In genomic region chr2:85545780-85546240, GRCh38 we compare ENCODE assay signal across 12 cellular contexts. TPM values are rescaled to one million over a fixed set of nuclear protein-coding genes. Genes with fewer than 3 reads are reported as not detected.
DNase-seq lines count a peak whose midpoint lies in the region; ATAC-seq, FAIRE-seq and TF ChIP-seq lines count a peak whose summit lies in the region.
"Had no signal": no experiment of that assay in that cellular context is flagged by ENCODE, and none has a peak within 500 bp of the region (broad histone marks: within the 10 kb centered on the region; RNA-seq: fewer than 3 reads in every experiment).

No MANE protein-coding gene starts in this region.

- H3K4me3 ChIP-seq in muscle layer of duodenum (ENCODE audit: low read depth in 1 of 2, low read length in 2 of 2), result no peak overlapping the region
- H3K4me3 ChIP-seq: spleen had no signal

- H3K36me3 ChIP-seq in muscle layer of duodenum (ENCODE audit: control insufficient read depth in 1 of 2, insufficient read depth in 2 of 2, low read length in 2 of 2), result peaks cover 48 to 65% of the 10 kb centered on the region in 2 donors

- H3K27me3 ChIP-seq in muscle layer of duodenum (ENCODE audit: low read depth, low read length), result no peaks in the 10 kb centered on the region
- H3K27me3 ChIP-seq: spleen had no signal

- peaks cover 43% of the 10 kb centered on the region for H3K4me1 Mint-ChIP-seq in WTC11

- no peaks in the 10 kb centered on the region for H3K9me3 ChIP-seq in muscle layer of duodenum (ENCODE audit: control insufficient read depth in 1 of 2, low read length in 2 of 2)
- H3K9me3 ChIP-seq: spleen had no signal

- peak overlapping the region; percentile 15; the same call in 1 of the 2 replicates for H3K27ac Mint-ChIP-seq in WTC11

- H3K4me3 Mint-ChIP-seq in WTC11, result no peak overlapping the region

- no peak for ATAC-seq in WTC11
- ATAC-seq in GM21737 (IDR thresholded peaks at IDR 0.05; ENCODE audit: unreplicated experiment), result no peak
- ATAC-seq: left colon had no signal

- POLR2A ChIA-PET in WTC11 (lab: Charles Lee), result interaction anchor here (0.8 to 2.7 kb wide), 11 partner anchors 10 to 191 kb away, joined by 3 to 15 read pairs (median 4); partner anchors contain the start of genes ELMOD3, GGCX, RETSAT and SH2D6

- peak; percentile 55 for FAIRE-seq in G401.6 (lab: Jason Lieb, UNC)

- H3K27me3 Mint-ChIP-seq in WTC11 (ENCODE audit: low read depth), result no peaks in the 10 kb centered on the region

- H3K9me3 Mint-ChIP-seq in WTC11, result no peaks in the 10 kb centered on the region

- peak overlapping the region; percentile 62 for H3K27ac ChIP-seq in muscle layer of duodenum (ENCODE audit: low read length)

- H3K4me1 ChIP-seq in muscle layer of duodenum (ENCODE audit: control insufficient read depth in 1 of 2, insufficient read depth in 2 of 2, low read length in 2 of 2), result peaks cover 8 to 32% of the 10 kb centered on the region in 2 donors

- TF ChIP-seq CTCF in WTC11 (IDR thresholded peaks at IDR 0.05), result no peak

- in situ Hi-C loops in KBM-7 (cut with MboI; ENCODE audit: low pct_unique_long_range_greater_than_20kb, low sequenced_read_pairs), result no loop called here

- H3K36me3 Mint-ChIP-seq in WTC11, result peaks cover 62% of the 10 kb centered on the region

- CTCF ChIA-PET in WTC11 (lab: Charles Lee), result interaction anchor here (0.8 to 3.8 kb wide), 12 partner anchors 13 to 155 kb away, joined by 3 to 24 read pairs (median 4); partner anchors contain the start of genes GGCX and SH2D6

- DNase-seq in KBM-7 (peak; percentile 44), WTC11 (ENCODE audit: low spot score) (no peak), cortex of kidney (lab: John Stamatoyannopoulos, UW) (no peak)
- DNase-seq in activated effector memory CD4-positive, alpha-beta T cell treated with anti-CD3 and anti-CD28 coated beads, Interleukin-2, amount 50 U/mL, for 16 hours, result no peak
- DNase-seq: anterior cingulate cortex; effector CD8-positive, alpha-beta T cell; left colon; NCI-H2081 treated with DMSO at 0.1 percent for 48 hours; spleen had no signal

TF ChIP-seq in WTC11, 78 proteins besides CTCF, POLR2A, EP300 and RAD21:
- TF ChIP-seq ZNF416 (CRISPR knock-in tag; IDR thresholded peaks at IDR 0.05) (peak; percentile 84), ZNF532 (CRISPR knock-in tag; IDR thresholded peaks at IDR 0.05; ENCODE audit: borderline replicate concordance) (peak; percentile 75; the same call in 1 of the 2 replicates), EMX1 (CRISPR knock-in tag; IDR thresholded peaks at IDR 0.05) (peak; percentile 73), KAT7 (CRISPR knock-in tag; IDR thresholded peaks at IDR 0.05; ENCODE audit: borderline replicate concordance) (no peak), NFATC4 (CRISPR knock-in tag; IDR thresholded peaks at IDR 0.05) (peak; percentile 78), ZNF671 (CRISPR knock-in tag; IDR thresholded peaks at IDR 0.05) (peak; percentile 83; the same call in 1 of the 2 replicates), PRRX2 (CRISPR knock-in tag; IDR thresholded peaks at IDR 0.05) (0 out of 2 replicates have a peak, but pooled peaks have one; percentile 22)
- TF ChIP-seq, protein P1, sequence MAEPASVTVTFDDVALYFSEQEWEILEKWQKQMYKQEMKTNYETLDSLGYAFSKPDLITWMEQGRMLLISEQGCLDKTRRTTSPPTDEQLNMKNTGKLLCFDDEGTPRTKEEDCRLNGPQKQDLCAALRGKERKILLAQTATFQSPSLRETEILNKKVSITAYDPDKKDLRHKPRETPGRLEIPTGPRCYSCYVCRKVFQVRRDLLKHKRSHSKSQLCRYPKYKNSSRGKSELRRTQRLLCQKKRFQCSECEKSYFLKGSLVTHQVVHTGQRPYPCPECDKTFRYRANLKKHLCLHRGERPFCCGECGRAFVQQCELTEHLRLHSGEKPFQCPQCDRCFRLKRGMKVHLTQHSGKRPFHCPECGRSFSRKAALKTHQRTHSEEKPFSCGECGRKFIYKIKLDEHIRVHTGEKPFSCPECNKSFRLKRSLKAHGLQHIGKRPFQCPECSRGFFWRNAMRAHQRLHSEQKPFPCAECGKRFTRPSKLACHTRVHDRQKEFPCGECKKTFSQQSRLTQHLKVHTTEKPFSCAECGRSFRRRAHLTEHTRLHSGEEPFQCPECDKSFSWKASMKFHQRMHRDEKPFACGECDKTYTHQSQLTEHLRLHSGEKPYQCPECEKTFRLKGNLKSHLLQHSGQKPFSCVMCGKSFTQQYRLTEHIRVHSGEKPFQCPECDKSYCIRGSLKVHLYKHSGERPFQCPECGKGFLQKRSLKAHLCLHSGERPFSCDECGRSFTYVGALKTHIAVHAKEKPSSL (CRISPR knock-in tag; conservative IDR thresholded peaks at IDR 0.05), result peak; percentile 71; the same call in 1 of the 2 replicates
- TF ChIP-seq, protein P2, sequence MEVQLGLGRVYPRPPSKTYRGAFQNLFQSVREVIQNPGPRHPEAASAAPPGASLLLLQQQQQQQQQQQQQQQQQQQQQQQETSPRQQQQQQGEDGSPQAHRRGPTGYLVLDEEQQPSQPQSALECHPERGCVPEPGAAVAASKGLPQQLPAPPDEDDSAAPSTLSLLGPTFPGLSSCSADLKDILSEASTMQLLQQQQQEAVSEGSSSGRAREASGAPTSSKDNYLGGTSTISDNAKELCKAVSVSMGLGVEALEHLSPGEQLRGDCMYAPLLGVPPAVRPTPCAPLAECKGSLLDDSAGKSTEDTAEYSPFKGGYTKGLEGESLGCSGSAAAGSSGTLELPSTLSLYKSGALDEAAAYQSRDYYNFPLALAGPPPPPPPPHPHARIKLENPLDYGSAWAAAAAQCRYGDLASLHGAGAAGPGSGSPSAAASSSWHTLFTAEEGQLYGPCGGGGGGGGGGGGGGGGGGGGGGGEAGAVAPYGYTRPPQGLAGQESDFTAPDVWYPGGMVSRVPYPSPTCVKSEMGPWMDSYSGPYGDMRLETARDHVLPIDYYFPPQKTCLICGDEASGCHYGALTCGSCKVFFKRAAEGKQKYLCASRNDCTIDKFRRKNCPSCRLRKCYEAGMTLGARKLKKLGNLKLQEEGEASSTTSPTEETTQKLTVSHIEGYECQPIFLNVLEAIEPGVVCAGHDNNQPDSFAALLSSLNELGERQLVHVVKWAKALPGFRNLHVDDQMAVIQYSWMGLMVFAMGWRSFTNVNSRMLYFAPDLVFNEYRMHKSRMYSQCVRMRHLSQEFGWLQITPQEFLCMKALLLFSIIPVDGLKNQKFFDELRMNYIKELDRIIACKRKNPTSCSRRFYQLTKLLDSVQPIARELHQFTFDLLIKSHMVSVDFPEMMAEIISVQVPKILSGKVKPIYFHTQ (CRISPR knock-in tag; IDR thresholded peaks at IDR 0.05), result peak; percentile 29; the same call in 1 of the 2 replicates
- TF ChIP-seq, protein P3, sequence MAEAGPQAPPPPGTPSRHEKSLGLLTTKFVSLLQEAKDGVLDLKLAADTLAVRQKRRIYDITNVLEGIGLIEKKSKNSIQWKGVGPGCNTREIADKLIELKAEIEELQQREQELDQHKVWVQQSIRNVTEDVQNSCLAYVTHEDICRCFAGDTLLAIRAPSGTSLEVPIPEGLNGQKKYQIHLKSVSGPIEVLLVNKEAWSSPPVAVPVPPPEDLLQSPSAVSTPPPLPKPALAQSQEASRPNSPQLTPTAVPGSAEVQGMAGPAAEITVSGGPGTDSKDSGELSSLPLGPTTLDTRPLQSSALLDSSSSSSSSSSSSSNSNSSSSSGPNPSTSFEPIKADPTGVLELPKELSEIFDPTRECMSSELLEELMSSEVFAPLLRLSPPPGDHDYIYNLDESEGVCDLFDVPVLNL (CRISPR knock-in tag; IDR thresholded peaks at IDR 0.05; ENCODE audit: borderline replicate concordance, low read depth), result no peak

RNA-seq across cellular contexts. Expression of gene MAT2A, which starts 6.8 kb away (rescaled TPM):
- 208 to 222 TPM (median 208 TPM) in 3 replicates for total RNA-seq in WTC11 (2021)

RNA-seq across cellular contexts. Expression of gene GGCX, which starts 15.5 kb away (rescaled TPM):
- 40.9 to 42.9 TPM (median 41.4 TPM) in 3 replicates for total RNA-seq in WTC11 (2021)

RNA-seq across cellular contexts. Expression of gene VAMP8, which starts 31.6 kb away (rescaled TPM):
- total RNA-seq in WTC11 (2021), result 48.8 to 55.4 TPM (median 52.0 TPM) in 3 replicates

RNA-seq across cellular contexts. Expression of gene VAMP5, which starts 38.4 kb away (rescaled TPM):
- total RNA-seq in WTC11 (2021), result 6.3 to 7.4 TPM (median 7.0 TPM) in 3 replicates

RNA-seq across cellular contexts. Expression of gene RNF181, which starts 49.7 kb away (rescaled TPM):
- 95.4 to 108 TPM (median 102 TPM) in 3 replicates for total RNA-seq in WTC11 (2021)
